Comparison of ENCODE assay signal across 3 cellular contexts in the genomic region with DNA sequence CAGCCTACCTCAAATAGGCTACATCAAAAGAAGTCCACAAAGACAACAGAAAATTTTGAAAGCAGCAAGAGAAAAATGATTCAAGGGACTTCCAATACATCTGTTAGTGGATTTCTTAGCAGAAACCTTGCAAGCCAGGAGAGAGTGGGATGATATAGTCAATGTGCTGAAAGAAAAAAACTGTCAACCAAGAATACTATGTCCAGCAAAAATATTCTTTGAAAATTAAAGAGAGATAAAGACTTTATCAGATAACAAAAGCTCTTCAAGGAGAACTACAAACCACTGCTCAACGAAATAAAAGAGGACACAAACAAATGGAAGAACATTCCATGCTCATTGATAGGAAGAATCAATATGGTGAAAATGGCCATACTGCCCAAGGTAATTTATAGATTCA. TPM values are rescaled to one million over a fixed set of nuclear protein-coding genes. Genes with fewer than 3 reads are reported as not detected.
"Had no signal": no experiment of that assay in that cellular context is flagged by ENCODE, and none has a peak within 500 bp of the region (broad histone marks: within the 10 kb centered on the region; RNA-seq: fewer than 3 reads in every experiment).

No MANE protein-coding gene starts in this region.

- H3K4me3 ChIP-seq: GM12878 had no signal

- DNase-seq: GDM1, GF-D8 had no signal

RNA-seq across cellular contexts. Expression of a gene that starts 34.0 kb away (rescaled TPM):
- total RNA-seq: GM12878 had no signal
